ENCODE assay signal across 1 cellular context in genomic region chr9:104876587-104876986, GRCh38.
TF ChIP-seq lines count a peak whose summit lies in the region.

No MANE protein-coding gene starts in this region.

TF ChIP-seq in H1, 55 proteins besides CTCF, POLR2A, EP300 and RAD21:
- TF ChIP-seq SUZ12 (IDR thresholded peaks at IDR 0.05; ENCODE audit: low read length) (no peak), YY1 (IDR thresholded peaks at IDR 0.05; ENCODE audit: low read depth, low read length) (no peak), SIRT6 (IDR thresholded peaks at IDR 0.05; ENCODE audit: low read length) (no peak), POU5F1 (IDR thresholded peaks at IDR 0.05; ENCODE audit: low read depth, low read length) (no peak)
TF ChIP-seq in H1: peak in this region for 0.
